Comparison of ENCODE assay signal across 30 cellular contexts in genomic region chr11:61886643-61887042, GRCh38. TPM values are rescaled to one million over a fixed set of nuclear protein-coding genes. Genes with fewer than 3 reads are reported as not detected.
"Had no signal": no experiment of that assay in that cellular context is flagged by ENCODE, and none has a peak within 500 bp of the region (broad histone marks: within the 10 kb centered on the region; RNA-seq: fewer than 3 reads in every experiment).

No MANE protein-coding gene starts in this region.

- H3K4me3 ChIP-seq: body of pancreas, esophagus squamous epithelium, lower lobe of right lung, psoas muscle, stomach, suprapubic skin, transverse colon had no signal

- H3K27ac ChIP-seq: body of pancreas, suprapubic skin, VCaP had no signal

- ATAC-seq: activated naive CD4-positive, alpha-beta T cell treated with anti-CD3 and anti-CD28 coated beads, Interleukin-2, amount 50 U/mL, for 72 hours; activated T-cell treated with anti-CD3 and anti-CD28 coated beads, Interleukin-2, amount 50 U/mL, for 72 hours; body of pancreas; left colon; lower lobe of right lung; psoas muscle; stimulated activated naive B cell treated with anti-CD40 and anti-IgM and Interleukin-4, amounts not matched to agents 10 μg/mL and 1 μg/mL and 100 μg/mL, for 72 hours had no signal

- DNase-seq: activated CD4-positive, alpha-beta T cell treated with anti-CD3 and anti-CD28 coated beads for 4 hours; activated CD4-positive, alpha-beta T cell treated with anti-CD3 and anti-CD28 coated beads, Interleukin-2, amount 50 U/mL, for 4 hours; activated naive CD4-positive, alpha-beta T cell; activated T-cell treated with anti-CD3 and anti-CD28 coated beads for 4 hours; activated T-cell treated with anti-CD3 and anti-CD28 coated beads, Interleukin-2, amount 50 U/mL, for 72 hours; anterior cingulate cortex; body of pancreas; cerebellar nuclear complex; cortex of kidney; esophagus squamous epithelium; foreskin melanocyte; glutamatergic neuron; hippocampal formation; left colon; lower lobe of right lung; psoas muscle; stimulated activated CD4-positive, alpha-beta T cell treated with anti-CD3 and anti-CD28 coated beads, Interleukin-15, amount 100 ng/mL, for 24 hours; stimulated activated CD4-positive, alpha-beta T cell treated with anti-CD3 and anti-CD28 coated beads, Interleukin-2, amount 100 ng/mL, for 24 hours; stimulated activated naive B cell treated with anti-CD40 and anti-IgM and Interleukin-4, amounts not matched to agents 10 μg/mL and 1 μg/mL and 100 μg/mL, for 72 hours; stomach; SW 1271; T-helper 9 cell; transverse colon had no signal

- H3K36me3 ChIP-seq: esophagus squamous epithelium, lower lobe of right lung, stomach, suprapubic skin, transverse colon had no signal

- H3K27me3 ChIP-seq: body of pancreas, esophagus squamous epithelium, stomach, suprapubic skin, transverse colon had no signal

- H3K9me3 ChIP-seq: body of pancreas, esophagus squamous epithelium, lower lobe of right lung, psoas muscle, stomach, suprapubic skin, transverse colon had no signal

- FAIRE-seq: keratinocyte, TTC549, urothelium cell line had no signal

RNA-seq across cellular contexts. Expression of gene RAB3IL1, which starts 30.7 kb away (rescaled TPM):
- total RNA-seq: mononuclear cell had no signal
